In genomic region chr14:73665130-73665529, GRCh38 we compare ENCODE assay signal across 1 cellular context.
TF ChIP-seq lines count a peak whose summit lies in the region.

No MANE protein-coding gene starts in this region.

TF ChIP-seq in HepG2, 621 proteins besides CTCF, POLR2A, EP300 and RAD21:
- TF ChIP-seq CBX5 (CRISPR knock-in tag; IDR thresholded peaks at IDR 0.05; ENCODE audit: borderline replicate concordance): no peak
- TF ChIP-seq IKZF5 (CRISPR knock-in tag; IDR thresholded peaks at IDR 0.05): no peak
- TF ChIP-seq MAFF (IDR thresholded peaks at IDR 0.05; ENCODE audit: low read depth, low read length): peak; percentile 79
- peak; percentile 84 to 87 for TF ChIP-seq MAFK (conservative IDR thresholded peaks at IDR 0.05 in 1 of 2, IDR thresholded peaks at IDR 0.05 in 1 of 2; ENCODE audit: low read length in 2 of 2)
- no peak for TF ChIP-seq TOE1 (CRISPR knock-in tag; IDR thresholded peaks at IDR 0.05)
- TF ChIP-seq LBX2 (CRISPR knock-in tag; IDR thresholded peaks at IDR 0.05; ENCODE audit: borderline replicate concordance): no peak
- no peak for TF ChIP-seq ZSCAN22 (CRISPR knock-in tag; IDR thresholded peaks at IDR 0.05)
- TF ChIP-seq NFE2 (CRISPR knock-in tag; IDR thresholded peaks at IDR 0.05): 0 out of 2 replicates have a peak, but pooled peaks have one; percentile 26
- no peak for TF ChIP-seq HNRNPK (IDR thresholded peaks at IDR 0.05; ENCODE audit: low read depth, low read length, poor library complexity, severe bottlenecking)
- no peak for TF ChIP-seq SAFB2 (CRISPR knock-in tag; IDR thresholded peaks at IDR 0.05; ENCODE audit: borderline replicate concordance, low read depth)
- TF ChIP-seq NFE2L2 (IDR thresholded peaks at IDR 0.05; ENCODE audit: low read length): peak; percentile 90
- no peak for TF ChIP-seq ZNF17 (CRISPR knock-in tag; IDR thresholded peaks at IDR 0.05)
- TF ChIP-seq U2AF1 (optimal IDR thresholded peaks at IDR 0.05; ENCODE audit: low read depth, low read length): no peak
- TF ChIP-seq NFAT5 (CRISPR knock-in tag; IDR thresholded peaks at IDR 0.05): no peak
